ENCODE assay signal across 23 cellular contexts in the genomic region with DNA sequence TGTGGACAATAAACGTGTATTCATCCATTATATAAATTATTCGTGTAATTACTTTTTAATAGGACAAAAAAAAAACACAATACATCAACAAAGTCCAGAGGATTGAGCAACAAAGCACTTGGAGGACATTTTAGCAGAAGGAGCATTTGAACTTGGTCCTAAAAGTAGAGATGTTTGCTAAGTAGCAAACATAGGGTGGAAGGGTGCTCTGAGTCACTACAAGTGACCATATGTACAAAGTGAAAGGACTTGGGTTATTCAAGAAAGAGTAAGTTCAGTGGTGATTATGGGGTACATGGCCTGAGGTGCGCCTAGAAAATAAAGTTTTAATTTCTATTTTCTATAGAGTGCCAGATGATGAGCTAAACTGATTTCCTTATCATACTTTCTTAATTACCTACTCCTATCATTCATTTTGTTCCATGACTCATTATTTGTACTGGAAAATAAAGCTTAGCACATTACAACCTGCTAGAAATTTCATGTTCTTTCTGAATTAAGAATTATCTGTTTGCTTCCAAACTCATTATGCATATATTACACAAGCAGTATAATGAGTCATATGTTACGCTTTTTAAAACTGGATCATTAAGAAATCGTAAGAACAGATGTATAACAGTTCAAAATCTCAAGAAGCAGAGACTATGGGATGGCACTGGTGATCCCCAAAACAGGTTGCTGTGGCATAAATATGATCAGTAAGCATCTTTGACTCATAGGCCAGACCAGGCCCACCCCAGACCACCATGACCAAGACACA. TPM values are rescaled to one million over a fixed set of nuclear protein-coding genes. Genes with fewer than 3 reads are reported as not detected.
"Had no signal": no experiment of that assay in that cellular context is flagged by ENCODE, and none has a peak within 500 bp of the region (broad histone marks: within the 10 kb centered on the region; RNA-seq: fewer than 3 reads in every experiment).

No MANE protein-coding gene starts in this region.

- FAIRE-seq: frontal cortex had no signal

- H3K27me3 ChIP-seq: esophagus muscularis mucosa, neutrophil, ovary, thyroid gland had no signal

- H3K4me1 ChIP-seq: esophagus muscularis mucosa, prostate gland, thyroid gland had no signal

- H3K36me3 ChIP-seq: esophagus muscularis mucosa, neutrophil, ovary, prostate gland, thyroid gland had no signal

- H3K4me3 ChIP-seq: esophagus muscularis mucosa, ovary, prostate gland, thyroid gland had no signal

- DNase-seq: activated CD8-positive, alpha-beta memory T cell treated with anti-CD3 and anti-CD28 coated beads for 24 hours; activated CD8-positive, alpha-beta memory T cell treated with anti-CD3 and anti-CD28 coated beads, Interleukin-2, amount 50 U/mL, for 4 hours; activated naive CD4-positive, alpha-beta T cell treated with anti-CD3 and anti-CD28 coated beads for 36 hours; activated naive CD8-positive, alpha-beta T cell treated with anti-CD3 and anti-CD28 coated beads, Interleukin-2, amount 10 ng/mL, durations not matched to agents 7 days and 5 days; activated T-cell treated with anti-CD3 and anti-CD28 coated beads, Interleukin-2, amount 50 U/mL, for 4 hours; caudate nucleus; dermis blood vessel endothelial cell; effector memory CD4-positive, alpha-beta T cell; glutamatergic neuron; hypothalamus; mesenchymal stem cell; ovary; stimulated activated CD4-positive, alpha-beta T cell treated with anti-CD3 and anti-CD28 coated beads, Interleukin-4, amount 100 ng/mL, for 1 hour; stimulated activated naive CD4-positive, alpha-beta T cell treated with Interleukin-2 at 50 U/mL for 16 hours; T1000; thyroid gland had no signal

- H3K27ac ChIP-seq: esophagus muscularis mucosa, neutrophil, ovary, prostate gland, thyroid gland had no signal

- ATAC-seq: activated T-cell treated with anti-CD3 and anti-CD28 coated beads, Interleukin-2, amount 50 U/mL, for 4 hours; WTC11 had no signal

- H3K9me3 ChIP-seq: esophagus muscularis mucosa, neutrophil, ovary, prostate gland, thyroid gland had no signal

RNA-seq across cellular contexts. Expression of a gene that starts 13.0 kb away (rescaled TPM):
- total RNA-seq: activated naive CD4-positive, alpha-beta T cell treated with anti-CD3 and anti-CD28 coated beads for 36 hours; activated naive CD8-positive, alpha-beta T cell treated with anti-CD3 and anti-CD28 coated beads, Interleukin-2, amount 10 ng/mL, durations not matched to agents 7 days and 5 days; activated T-cell treated with anti-CD3 and anti-CD28 coated beads, Interleukin-2, amount 50 U/mL, for 4 hours; mononuclear cell; T-helper 1 cell treated with Interleukin-12 subunit alpha and Interleukin-12 subunit beta and Interleukin-4 antibody, amounts not matched to agents 30 ng/mL and 1 ng/mL, for 36 hours had no signal
